16 cellular contexts compared by ENCODE assay signal in genomic region chr9:137097761-137098462, GRCh38. TPM values are rescaled to one million over a fixed set of nuclear protein-coding genes. Genes with fewer than 3 reads are reported as not detected.
DNase-seq lines count a peak whose midpoint lies in the region; ATAC-seq and TF ChIP-seq lines count a peak whose summit lies in the region.
"Had no signal": no experiment of that assay in that cellular context is flagged by ENCODE, and none has a peak within 500 bp of the region (broad histone marks: within the 10 kb centered on the region; RNA-seq: fewer than 3 reads in every experiment).

No MANE protein-coding gene starts in this region.

- H4K20me1 ChIP-seq in osteoblast (ENCODE audit: insufficient read depth, low read length) = peaks cover 10% of the 10 kb centered on the region

- H3K27ac Mint-ChIP-seq in CD4-positive, alpha-beta T cell = peak overlapping the region; percentile 17
- peak overlapping the region in 4 of 6 donors; percentile 35 to 97 (median 58) for H3K27ac Mint-ChIP-seq in immature natural killer cell
- H3K27ac Mint-ChIP-seq: H9 had no signal

- CTCF ChIA-PET in CD4-positive, alpha-beta T cell (lab: Charles Lee) = no interaction called here

- H3K27ac ChIP-seq in CD4-positive, alpha-beta T cell (ENCODE audit: low read depth, low read length) = peak overlapping the region; percentile 38
- no peak overlapping the region for H3K27ac ChIP-seq in osteoblast (ENCODE audit: low read depth, low read length)
- H3K27ac ChIP-seq: A549, C4-2B had no signal

- no peak overlapping the region for H3K4me3 Mint-ChIP-seq in CD4-positive, alpha-beta T cell
- H3K4me3 Mint-ChIP-seq in immature natural killer cell = peak overlapping the region in 1 of 5 donors; percentile 27
- H3K4me3 Mint-ChIP-seq: H9 had no signal

- no peak overlapping the region for H3K4me3 ChIP-seq in osteoblast (ENCODE audit: insufficient read depth, low read length)
- H3K4me3 ChIP-seq: A549, GM12878 had no signal

- H3K27me3 ChIP-seq in CD4-positive, alpha-beta T cell (ENCODE audit: control insufficient read depth, insufficient read depth, low read length) = no peaks in the 10 kb centered on the region
- no peaks in the 10 kb centered on the region for H3K27me3 ChIP-seq in osteoblast (ENCODE audit: insufficient read depth, low read length)
- H3K27me3 ChIP-seq: BE2C had no signal

- H3K9me3 Mint-ChIP-seq in CD4-positive, alpha-beta T cell = no peaks in the 10 kb centered on the region
- no peaks in the 10 kb centered on the region for H3K9me3 Mint-ChIP-seq in immature natural killer cell

- no peaks in the 10 kb centered on the region for H3K4me1 ChIP-seq in osteoblast (ENCODE audit: insufficient read depth, low read length)
- H3K4me1 ChIP-seq: A549, BE2C had no signal

- no peak for ATAC-seq in CD4-positive, alpha-beta T cell (ENCODE audit: poor library complexity)
- ATAC-seq: A549, GM12878 had no signal

- no peak for DNase-seq in CD4-positive, alpha-beta T cell
- DNase-seq in D341Med (ENCODE audit: low spot score) (peak; percentile 10), immature natural killer cell (no peak), osteoblast (ENCODE audit: insufficient read length, low spot score, missing footprints) (peak; percentile 36), midbrain (lab: John Stamatoyannopoulos, UW) (no peak)
- DNase-seq in stimulated activated CD4-positive, alpha-beta T cell treated with anti-CD3 and anti-CD28 coated beads, Interleukin-4, amount 100 ng/mL, for 4 hours = no peak
- DNase-seq in activated CD4-positive, alpha-beta T cell treated with anti-CD3 and anti-CD28 coated beads for 4 hours = no peak
- DNase-seq: BE2C, DMS 273 treated with DMSO at 0.1 percent for 48 hours, GOT3 had no signal

- no peak overlapping the region for H3K4me2 ChIP-seq in osteoblast (ENCODE audit: insufficient read depth, low read length)
- H3K4me2 ChIP-seq: A549 had no signal

- intact Hi-C loops in CD4-positive, alpha-beta T cell (cut with DNase I, micrococcal nuclease) = loop anchor here in 1 of 2 experiments (2.0 to 10.0 kb wide), 2 partner anchors 17 to 507 kb away; partner anchors contain the start of genes ARRDC1 and DPP7

- no peaks in the 10 kb centered on the region for H3K27me3 Mint-ChIP-seq in CD4-positive, alpha-beta T cell
- no peaks in the 10 kb centered on the region for H3K27me3 Mint-ChIP-seq in immature natural killer cell (ENCODE audit: low read depth in 3 of 3)

- H3K36me3 ChIP-seq in osteoblast (ENCODE audit: insufficient read depth, low read length) = peaks cover 51% of the 10 kb centered on the region

- H2AFZ ChIP-seq in osteoblast (ENCODE audit: low read length) = no peak overlapping the region

- H3K4me1 Mint-ChIP-seq in CD4-positive, alpha-beta T cell (ENCODE audit: low read depth) = peaks cover 18% of the 10 kb centered on the region
- H3K4me1 Mint-ChIP-seq in immature natural killer cell = peaks cover 18% of the 10 kb centered on the region in 2 donors
- H3K4me1 Mint-ChIP-seq: H9 had no signal

- peaks cover 43% of the 10 kb centered on the region for H3K36me3 Mint-ChIP-seq in CD4-positive, alpha-beta T cell (ENCODE audit: low read depth)
- H3K36me3 Mint-ChIP-seq in immature natural killer cell = peaks cover 6 to 15% (median 6%) of the 10 kb centered on the region in 3 donors

- TF ChIP-seq CTCF in CD4-positive, alpha-beta T cell (IDR thresholded peaks at IDR 0.05) = no peak
- no peak for TF ChIP-seq CTCF in osteoblast (IDR thresholded peaks at IDR 0.05; ENCODE audit: extremely low read depth, low read depth, low read length)

- no peaks in the 10 kb centered on the region for H3K79me2 ChIP-seq in osteoblast (ENCODE audit: insufficient read depth, low read length)

- H3K9me3 ChIP-seq in CD4-positive, alpha-beta T cell (ENCODE audit: control insufficient read depth, low read length) = no peaks in the 10 kb centered on the region
- H3K9me3 ChIP-seq in osteoblast (ENCODE audit: low read depth, low read length) = no peaks in the 10 kb centered on the region
- H3K9me3 ChIP-seq: BE2C had no signal

- POLR2A ChIA-PET in CD4-positive, alpha-beta T cell (lab: Charles Lee) = interaction anchor here (0.8 kb wide), 1 partner anchor 11 kb away, joined by 4 read pairs; the partner anchor contains the start of gene MAN1B1

RNA-seq across cellular contexts. Expression of gene MAN1B1, which starts 11.1 kb away (rescaled TPM):
- total RNA-seq in CD4-positive, alpha-beta T cell = 10 to 100 TPM; 60.9 to 66.9 TPM
- polyA plus RNA-seq in immature natural killer cell = 10 to 100 TPM; 59.7 to 71.8 (median 66.1) TPM
- total RNA-seq in osteoblast = 94.1 and 103 TPM in 2 replicates

RNA-seq across cellular contexts. Expression of gene DPP7, which starts 16.6 kb away (rescaled TPM):
- total RNA-seq in CD4-positive, alpha-beta T cell = 100 to 1,000 TPM; 344 to 349 TPM
- 100 to 1,000 TPM; 136 to 176 (median 168) TPM for polyA plus RNA-seq in immature natural killer cell
- 66.6 and 74.6 TPM in 2 replicates for total RNA-seq in osteoblast

RNA-seq across cellular contexts. Expression of gene UAP1L1, which starts 20.6 kb away (rescaled TPM):
- 1 to 10 TPM; 6.5 to 6.8 TPM for total RNA-seq in CD4-positive, alpha-beta T cell
- polyA plus RNA-seq in immature natural killer cell = 1 to 10 TPM; 1.3 to 1.4 (median 1.4) TPM
- total RNA-seq in osteoblast = 35.9 and 36.9 TPM in 2 replicates

RNA-seq across cellular contexts. Expression of gene SAPCD2, which starts 27.6 kb away (rescaled TPM):
- under 1 TPM; 0.17 to 0.19 TPM for total RNA-seq in CD4-positive, alpha-beta T cell
- under 1 TPM; 0.06 to 0.95 (median 0.39) TPM for polyA plus RNA-seq in immature natural killer cell
- total RNA-seq in osteoblast = 0.88 and 1.1 TPM in 2 replicates

RNA-seq across cellular contexts. Expression of gene GRIN1, which starts 41.0 kb away (rescaled TPM):
- total RNA-seq in CD4-positive, alpha-beta T cell = not detected
- not detected for polyA plus RNA-seq in immature natural killer cell
- total RNA-seq in osteoblast = not detected in 2 replicates
- total RNA-seq: HT1080 had no signal
- polyA plus RNA-seq: AG04450 had no signal

Comparison
In these comparisons a context has a peak if more than half of its experiments do, and no peak if none do; other contexts are left out.
1. DNase-seq: peak in D341Med (single experiment) and osteoblast (single experiment); none in CD4-positive, alpha-beta T cell (0 of 10), immature natural killer cell (0 of 3), midbrain (single experiment), stimulated activated CD4-positive, alpha-beta T cell treated with anti-CD3 and anti-CD28 coated beads, Interleukin-4, amount 100 ng/mL, for 4 hours (0 of 2) and activated CD4-positive, alpha-beta T cell treated with anti-CD3 and anti-CD28 coated beads for 4 hours (0 of 2).